21 cellular contexts compared by ENCODE assay signal in the genomic region with DNA sequence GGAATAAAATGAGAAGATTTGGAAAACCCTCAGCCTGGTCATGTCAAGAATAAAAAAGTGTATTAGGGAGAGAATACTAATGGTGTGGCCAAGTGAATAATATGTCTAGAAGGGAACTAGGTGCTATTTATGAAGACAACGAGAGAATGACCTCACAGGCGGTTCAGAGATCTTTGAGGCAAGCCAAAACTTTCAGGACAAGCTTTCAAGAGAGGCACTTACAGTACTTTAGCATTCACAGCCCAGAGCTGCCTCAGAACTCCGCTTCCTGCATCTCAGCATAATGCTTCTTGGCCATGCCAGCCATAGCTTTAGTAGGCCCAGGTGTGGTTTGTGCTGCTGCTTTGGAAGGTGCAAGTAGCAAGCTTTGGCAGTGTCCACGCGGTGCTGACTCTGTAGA.
"Had no signal": no experiment of that assay in that cellular context is flagged by ENCODE, and none has a peak within 500 bp of the region (broad histone marks: within the 10 kb centered on the region; RNA-seq: fewer than 3 reads in every experiment).

No MANE protein-coding gene starts in this region.

- DNase-seq: MV-4-11, NCI-H1048, NCI-H1105, NCI-H1417, NCI-H1436 treated with DMSO at 0.1 percent for 48 hours, NCI-H1694, NCI-H187 treated with DMSO at 0.1 percent for 48 hours, NCI-H2029 treated with DMSO at 0.1 percent for 48 hours, NCI-H2171 treated with DMSO at 0.1 percent for 48 hours, NCI-H345, NCI-H446 treated with DMSO at 0.1 percent for 48 hours, NCI-H510A treated with DMSO at 0.1 percent for 48 hours, NCI-H526, NCI-H82, SIG-M5 had no signal

- H3K27ac ChIP-seq: HL-60, KMS-11, RWPE1, SJSA1, SK-N-MC had no signal

- H3K36me3 ChIP-seq: SJSA1 had no signal

- H3K9ac ChIP-seq: KMS-11 had no signal

- H3K9me3 ChIP-seq: SJSA1 had no signal

- H3K4me3 ChIP-seq: K562, SJSA1, SK-N-MC had no signal

- H3K4me2 ChIP-seq: KMS-11 had no signal

- H3K27me3 ChIP-seq: SJSA1 had no signal
